ENCODE assay signal across 13 cellular contexts in genomic region chr15:23866832-23867231, GRCh38.
DNase-seq lines count a peak whose midpoint lies in the region; TF ChIP-seq lines count a peak whose summit lies in the region.
"Had no signal": no experiment of that assay in that cellular context is flagged by ENCODE, and none has a peak within 500 bp of the region (broad histone marks: within the 10 kb centered on the region; RNA-seq: fewer than 3 reads in every experiment).

No MANE protein-coding gene starts in this region.

- no peak overlapping the region for H3K27ac Mint-ChIP-seq in neural progenitor cell
- no peak overlapping the region for H3K27ac Mint-ChIP-seq in activated naive CD4-positive, alpha-beta T cell treated with anti-CD3 and anti-CD28 coated beads for 36 hours
- H3K27ac Mint-ChIP-seq: activated naive CD8-positive, alpha-beta T cell treated with anti-CD3 and anti-CD28 coated beads, Interleukin-2, amount 10 ng/mL, durations not matched to agents 7 days and 5 days had no signal

- H3K27me3 ChIP-seq in neural progenitor cell (no peaks in the 10 kb centered on the region), prostate gland (replicated peaks; ENCODE audit: insufficient read depth) (no peaks in the 10 kb centered on the region)

- H3K9me3 Mint-ChIP-seq in neural progenitor cell, result peaks cover 2% of the 10 kb centered on the region
- peaks cover 5% of the 10 kb centered on the region for H3K9me3 Mint-ChIP-seq in activated naive CD4-positive, alpha-beta T cell treated with anti-CD3 and anti-CD28 coated beads for 36 hours
- H3K9me3 Mint-ChIP-seq: activated naive CD8-positive, alpha-beta T cell treated with anti-CD3 and anti-CD28 coated beads, Interleukin-2, amount 10 ng/mL, durations not matched to agents 7 days and 5 days had no signal

- no peaks in the 10 kb centered on the region for H3K36me3 Mint-ChIP-seq in neural progenitor cell
- no peaks in the 10 kb centered on the region for H3K36me3 Mint-ChIP-seq in activated naive CD4-positive, alpha-beta T cell treated with anti-CD3 and anti-CD28 coated beads for 36 hours (ENCODE audit: low read depth)
- H3K36me3 Mint-ChIP-seq: activated naive CD8-positive, alpha-beta T cell treated with anti-CD3 and anti-CD28 coated beads, Interleukin-2, amount 10 ng/mL, durations not matched to agents 7 days and 5 days had no signal

- CTCF ChIA-PET in activated naive CD4-positive, alpha-beta T cell treated with anti-CD3 and anti-CD28 coated beads for 36 hours (lab: Charles Lee), result no interaction called here

- H3K9me3 ChIP-seq in neural progenitor cell (ENCODE audit: low read depth), result peaks cover 4% of the 10 kb centered on the region
- H3K9me3 ChIP-seq in prostate gland, result no peaks in the 10 kb centered on the region
- H3K9me3 ChIP-seq: tibial artery had no signal

- H3K27me3 Mint-ChIP-seq in neural progenitor cell (ENCODE audit: insufficient read depth, low read depth), result peaks cover 3% of the 10 kb centered on the region
- H3K27me3 Mint-ChIP-seq in activated naive CD4-positive, alpha-beta T cell treated with anti-CD3 and anti-CD28 coated beads for 36 hours (ENCODE audit: low read depth), result peaks cover 12% of the 10 kb centered on the region

- H3K27ac ChIP-seq in neural progenitor cell (no peak overlapping the region), prostate gland (no peak overlapping the region)
- H3K27ac ChIP-seq: tibial artery had no signal

- no peaks in the 10 kb centered on the region for H3K4me1 ChIP-seq in neural progenitor cell
- no peaks in the 10 kb centered on the region for H3K4me1 ChIP-seq in prostate gland (replicated peaks)
- H3K4me1 ChIP-seq: tibial artery had no signal

- peak; percentile 47 for DNase-seq in DMS 273 (lab: John Stamatoyannopoulos, UW; ENCODE audit: unreplicated experiment)
- DNase-seq in DMS 273 treated with DMSO at 0.1 percent for 48 hours (lab: John Stamatoyannopoulos, UW), result no peak
- DNase-seq in NB4 (ENCODE audit: low read depth), result peak; percentile 33
- peak; percentile 12 for DNase-seq in astrocyte of the hippocampus (ENCODE audit: low read depth, low spot score)
- DNase-seq in neural progenitor cell (ENCODE audit: low spot score), result peak; percentile 36
- DNase-seq in activated naive CD4-positive, alpha-beta T cell treated with anti-CD3 and anti-CD28 coated beads for 36 hours, result no peak
- DNase-seq in NCI-H146 (lab: John Stamatoyannopoulos, UW), result no peak
- no peak for DNase-seq in prostate gland (ENCODE audit: low spot score)
- DNase-seq: activated CD4-positive, alpha-beta T cell treated with anti-CD3 and anti-CD28 coated beads, Interleukin-2, amount 50 U/mL, for 1 hour; activated naive CD8-positive, alpha-beta T cell treated with anti-CD3 and anti-CD28 coated beads, Interleukin-2, amount 10 ng/mL, durations not matched to agents 7 days and 5 days; Kasumi-1; SIG-M5; tibial artery had no signal

- H3K36me3 ChIP-seq in neural progenitor cell (no peaks in the 10 kb centered on the region), prostate gland (no peaks in the 10 kb centered on the region)
- H3K36me3 ChIP-seq: tibial artery had no signal

- no peaks in the 10 kb centered on the region for H3F3A ChIP-seq in neural progenitor cell (ENCODE audit: low read depth)

- H3K9ac ChIP-seq in neural progenitor cell, result no peak overlapping the region

- TF ChIP-seq POLR2A in NB4 (IDR thresholded peaks at IDR 0.05; ENCODE audit: extremely low read depth, insufficient read length), result no peak
- TF ChIP-seq POLR2A in prostate gland (IDR thresholded peaks at IDR 0.05), result no peak

- H3K4me3 ChIP-seq in NB4 (ENCODE audit: low read depth, low read length) (no peak overlapping the region), neural progenitor cell (no peak overlapping the region), prostate gland (no peak overlapping the region)
- H3K4me3 ChIP-seq: tibial artery had no signal

- H3K4me2 ChIP-seq in neural progenitor cell, result no peak overlapping the region

- H3K79me2 ChIP-seq in neural progenitor cell (ENCODE audit: low read depth), result no peaks in the 10 kb centered on the region

- peaks cover 4% of the 10 kb centered on the region for H3K4me1 Mint-ChIP-seq in neural progenitor cell
- H3K4me1 Mint-ChIP-seq in activated naive CD4-positive, alpha-beta T cell treated with anti-CD3 and anti-CD28 coated beads for 36 hours (ENCODE audit: low read depth), result no peaks in the 10 kb centered on the region
- H3K4me1 Mint-ChIP-seq: activated naive CD8-positive, alpha-beta T cell treated with anti-CD3 and anti-CD28 coated beads, Interleukin-2, amount 10 ng/mL, durations not matched to agents 7 days and 5 days had no signal

- intact Hi-C loops in activated naive CD4-positive, alpha-beta T cell treated with anti-CD3 and anti-CD28 coated beads for 36 hours (cut with micrococcal nuclease), result no loop called here
- intact Hi-C loops in prostate gland (cut with DNase I), result no loop called here

- H3K4me3 Mint-ChIP-seq in neural progenitor cell, result no peak overlapping the region
- H3K4me3 Mint-ChIP-seq in activated naive CD4-positive, alpha-beta T cell treated with anti-CD3 and anti-CD28 coated beads for 36 hours, result no peak overlapping the region
- H3K4me3 Mint-ChIP-seq: activated naive CD8-positive, alpha-beta T cell treated with anti-CD3 and anti-CD28 coated beads, Interleukin-2, amount 10 ng/mL, durations not matched to agents 7 days and 5 days had no signal

- TF ChIP-seq CTCF in NB4 (IDR thresholded peaks at IDR 0.05; ENCODE audit: low read depth, low read length) (peak; percentile 50), neural progenitor cell (IDR thresholded peaks at IDR 0.05) (peak; percentile 59), prostate gland (IDR thresholded peaks at IDR 0.05) (no peak)

- no peaks in the 10 kb centered on the region for H4K20me1 ChIP-seq in neural progenitor cell (ENCODE audit: low read depth)

- 35% methylated on average over 6 of the region's 6 CpGs for WGBS in prostate gland

- no peak overlapping the region for H2AFZ ChIP-seq in neural progenitor cell (replicated peaks)

Comparison
In these comparisons a context has a peak if more than half of its experiments do, and no peak if none do; other contexts are left out.
1. DNase-seq: peak in DMS 273 (single experiment), NB4 (single experiment), astrocyte of the hippocampus (single experiment) and neural progenitor cell (single experiment); none in DMS 273 treated with DMSO at 0.1 percent for 48 hours (single experiment), activated naive CD4-positive, alpha-beta T cell treated with anti-CD3 and anti-CD28 coated beads for 36 hours (single experiment), NCI-H146 (single experiment) and prostate gland (single experiment).
2. CTCF ChIP-seq: peak in NB4 (single experiment) and neural progenitor cell (single experiment); none in prostate gland (0 of 4).